ENCODE assay signal across 19 cellular contexts in genomic region chr3:152213938-152214337, GRCh38. TPM values are rescaled to one million over a fixed set of nuclear protein-coding genes. Genes with fewer than 3 reads are reported as not detected.
A peak's percentile ranks its signal among the peaks of the same experiment; 100 is the strongest.
DNase-seq lines count a peak whose midpoint lies in the region; ATAC-seq and TF ChIP-seq lines count a peak whose summit lies in the region.
"Had no signal": no experiment of that assay in that cellular context is flagged by ENCODE, and none has a peak within 500 bp of the region (broad histone marks: within the 10 kb centered on the region; RNA-seq: fewer than 3 reads in every experiment).

No MANE protein-coding gene starts in this region.

- peak overlapping the region; percentile 9 to 53 for H3K27ac Mint-ChIP-seq in natural killer cell treated with Interleukin-12 subunit alpha and Interleukin-12 subunit beta and Interleukin-15 and Interleukin-18, amount 100 ng/mL, for 72 hours
- H3K27ac Mint-ChIP-seq in natural killer cell, result no peak overlapping the region

- H3K27me3 Mint-ChIP-seq in natural killer cell treated with Interleukin-12 subunit alpha and Interleukin-12 subunit beta and Interleukin-15 and Interleukin-18, amount 100 ng/mL, for 72 hours, result no peaks in the 10 kb centered on the region
- no peaks in the 10 kb centered on the region for H3K27me3 Mint-ChIP-seq in natural killer cell (ENCODE audit: low read depth in 2 of 2)

- H3K9me3 Mint-ChIP-seq in natural killer cell treated with Interleukin-12 subunit alpha and Interleukin-12 subunit beta and Interleukin-15 and Interleukin-18, amount 100 ng/mL, for 72 hours, result no peaks in the 10 kb centered on the region
- H3K9me3 Mint-ChIP-seq in natural killer cell, result no peaks in the 10 kb centered on the region
- H3K9me3 Mint-ChIP-seq: CD8-positive, alpha-beta T cell had no signal

- no peaks in the 10 kb centered on the region for H3K36me3 ChIP-seq in ascending aorta
- no peaks in the 10 kb centered on the region for H3K36me3 ChIP-seq in sigmoid colon
- no peaks in the 10 kb centered on the region for H3K36me3 ChIP-seq in vagina
- H3K36me3 ChIP-seq: HAP-1 had no signal

- H3K36me3 Mint-ChIP-seq in natural killer cell treated with Interleukin-12 subunit alpha and Interleukin-12 subunit beta and Interleukin-15 and Interleukin-18, amount 100 ng/mL, for 72 hours, result no peaks in the 10 kb centered on the region
- no peaks in the 10 kb centered on the region for H3K36me3 Mint-ChIP-seq in natural killer cell
- H3K36me3 Mint-ChIP-seq: CD8-positive, alpha-beta T cell had no signal

- no peak for ATAC-seq in natural killer cell treated with Interleukin-12 subunit alpha and Interleukin-12 subunit beta and Interleukin-15 and Interleukin-18, amount 100 ng/mL, for 72 hours
- ATAC-seq in natural killer cell, result no peak
- ATAC-seq: CD8-positive, alpha-beta T cell; HepG2 had no signal

- H3K27me3 ChIP-seq in ascending aorta (no peaks in the 10 kb centered on the region), sigmoid colon (no peaks in the 10 kb centered on the region), vagina (no peaks in the 10 kb centered on the region)

- no peak for TF ChIP-seq CTCF in natural killer cell (IDR thresholded peaks at IDR 0.05)
- no peak for TF ChIP-seq CTCF in ascending aorta (IDR thresholded peaks at IDR 0.05)
- TF ChIP-seq CTCF in sigmoid colon (IDR thresholded peaks at IDR 0.05), result no peak
- no peak for TF ChIP-seq CTCF in vagina (IDR thresholded peaks at IDR 0.05)

- no peak for DNase-seq in natural killer cell treated with Interleukin-12 subunit alpha and Interleukin-12 subunit beta and Interleukin-15 and Interleukin-18, amount 100 ng/mL, for 72 hours (ENCODE audit: low spot score)
- no peak for DNase-seq in natural killer cell
- no peak for DNase-seq in ascending aorta (ENCODE audit: low spot score in 2 of 2)
- DNase-seq in sigmoid colon, result no peak
- no peak for DNase-seq in SIG-M5 (lab: John Stamatoyannopoulos, UW)
- no peak for DNase-seq in vagina (ENCODE audit: extremely low spot score in 2 of 2)
- DNase-seq in NCI-H2196 (lab: John Stamatoyannopoulos, UW; ENCODE audit: unreplicated experiment), result no peak
- DNase-seq: ACHN; CD8-positive, alpha-beta T cell; DND-41; GDM1; Karpas-422; NCI-H2107; NCI-H345; NCI-H526 treated with DMSO at 0.1 percent for 48 hours; OCI-M1; RPMI8226 had no signal

- peak overlapping the region; percentile 22 for H3K4me3 Mint-ChIP-seq in natural killer cell treated with Interleukin-12 subunit alpha and Interleukin-12 subunit beta and Interleukin-15 and Interleukin-18, amount 100 ng/mL, for 72 hours
- no peak overlapping the region for H3K4me3 Mint-ChIP-seq in natural killer cell
- H3K4me3 Mint-ChIP-seq: CD8-positive, alpha-beta T cell had no signal

- H3K27ac ChIP-seq in ascending aorta (peak overlapping the region; percentile 74 to 75), sigmoid colon (peak overlapping the region; percentile 49 to 87 (median 64)), vagina (no peak overlapping the region)

- no peak overlapping the region for H3K4me3 ChIP-seq in ascending aorta
- no peak overlapping the region for H3K4me3 ChIP-seq in sigmoid colon
- no peak overlapping the region for H3K4me3 ChIP-seq in vagina
- H3K4me3 ChIP-seq: HAP-1 had no signal

- H3K9me3 ChIP-seq in ascending aorta, result no peaks in the 10 kb centered on the region
- no peaks in the 10 kb centered on the region for H3K9me3 ChIP-seq in sigmoid colon
- no peaks in the 10 kb centered on the region for H3K9me3 ChIP-seq in vagina
- H3K9me3 ChIP-seq: HAP-1 had no signal

- 91% methylated on average over 1 of the region's 1 CpG for WGBS in sigmoid colon, 2 donors

- H3K4me1 ChIP-seq in ascending aorta (peaks cover 0 to 22% of the 10 kb centered on the region in 2 donors), sigmoid colon (peaks cover 0 to 59% (median 24%) of the 10 kb centered on the region in 4 donors), vagina (no peaks in the 10 kb centered on the region)
- H3K4me1 ChIP-seq: HAP-1 had no signal

- intact Hi-C loops in natural killer cell (cut with micrococcal nuclease), result no loop called here
- intact Hi-C loops in ascending aorta (cut with DNase I), result no loop called here
- intact Hi-C loops in sigmoid colon (cut with DNase I), result no loop called here
- intact Hi-C loops in vagina (cut with DNase I), result no loop called here

- TF ChIP-seq POLR2A in sigmoid colon (IDR thresholded peaks at IDR 0.05) (no peak), vagina (IDR thresholded peaks at IDR 0.05) (no peak)

- no peak for TF ChIP-seq EP300 in sigmoid colon (IDR thresholded peaks at IDR 0.05)

- H3K4me1 Mint-ChIP-seq in natural killer cell treated with Interleukin-12 subunit alpha and Interleukin-12 subunit beta and Interleukin-15 and Interleukin-18, amount 100 ng/mL, for 72 hours (ENCODE audit: low read depth in 2 of 2), result peaks cover 25 to 37% of the 10 kb centered on the region in 2 donors
- H3K4me1 Mint-ChIP-seq in natural killer cell, result peaks cover 6 to 13% of the 10 kb centered on the region in 2 donors

RNA-seq across cellular contexts. Expression of gene MBNL1, which starts 54.8 kb away (rescaled TPM):
- total RNA-seq in natural killer cell treated with Interleukin-12 subunit alpha and Interleukin-12 subunit beta and Interleukin-15 and Interleukin-18, amount 100 ng/mL, for 72 hours, result 100 to 1,000 TPM; 353 to 509 TPM
- total RNA-seq in natural killer cell, result 100 to 1,000 TPM; 600 to 704 (median 607) TPM
- total RNA-seq in ascending aorta, result 350 TPM
- 100 to 1,000 TPM; 602 to 898 (median 756) TPM for total RNA-seq in sigmoid colon
- polyA plus RNA-seq in sigmoid colon, result 10 to 100 TPM; 60.5 to 74.7 (median 67.3) TPM
- total RNA-seq in vagina, result 311 TPM

Comparison
In these comparisons a context has a peak if more than half of its experiments do, and no peak if none do; other contexts are left out.
1. H3K27ac Mint-ChIP-seq: peak in natural killer cell treated with Interleukin-12 subunit alpha and Interleukin-12 subunit beta and Interleukin-15 and Interleukin-18, amount 100 ng/mL, for 72 hours (2 of 2); none in natural killer cell (0 of 2).